Comparison of ENCODE assay signal across 10 cellular contexts in the genomic region with DNA sequence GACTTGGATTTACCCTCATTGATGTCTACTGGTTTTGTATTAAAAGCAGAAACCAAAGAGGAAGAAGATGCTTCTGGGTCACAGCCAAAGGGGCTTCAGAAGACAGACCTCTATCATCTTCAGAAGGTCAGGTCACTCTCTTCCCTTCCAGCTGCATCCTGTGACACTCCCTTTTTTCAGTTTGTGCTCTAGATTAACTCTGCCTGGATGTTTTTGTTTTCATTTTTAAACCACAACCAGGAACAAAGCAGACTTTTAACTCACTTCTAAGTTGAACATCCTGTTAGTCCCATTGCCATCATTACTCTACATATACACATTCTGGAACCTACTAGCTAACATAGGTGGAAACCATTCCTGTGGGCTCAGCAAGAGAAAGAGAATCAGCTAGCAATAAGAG. TPM values are rescaled to one million over a fixed set of nuclear protein-coding genes. Genes with fewer than 3 reads are reported as not detected.
DNase-seq lines count a peak whose midpoint lies in the region; ATAC-seq and TF ChIP-seq lines count a peak whose summit lies in the region.
"Had no signal": no experiment of that assay in that cellular context is flagged by ENCODE, and none has a peak within 500 bp of the region (broad histone marks: within the 10 kb centered on the region; RNA-seq: fewer than 3 reads in every experiment).

No MANE protein-coding gene starts in this region.

- no peak for TF ChIP-seq POLR2A in esophagus muscularis mucosa (IDR thresholded peaks at IDR 0.05; ENCODE audit: low read depth)

- TF ChIP-seq CTCF in esophagus muscularis mucosa (IDR thresholded peaks at IDR 0.05): no peak

- no peak for TF ChIP-seq EP300 in esophagus muscularis mucosa (IDR thresholded peaks at IDR 0.05)

- peak overlapping the region in 7 of 8 donors; percentile 7 to 63 (median 33) for H3K4me3 Mint-ChIP-seq in CD4-positive, alpha-beta memory T cell
- peak overlapping the region in 1 of 3 donors; percentile 50 for H3K4me3 Mint-ChIP-seq in T-cell

- H3K27me3 ChIP-seq in CD4-positive, alpha-beta memory T cell (ENCODE audit: insufficient read depth, low read length): no peaks in the 10 kb centered on the region
- H3K27me3 ChIP-seq in SJCRH30 (no peaks in the 10 kb centered on the region), esophagus muscularis mucosa (no peaks in the 10 kb centered on the region)
- H3K27me3 ChIP-seq: gastroesophageal sphincter had no signal

- CTCF ChIA-PET in CD4-positive, alpha-beta memory T cell (lab: Charles Lee; ENCODE audit: partially characterized antibody): interaction anchor here (0.7 to 1.5 kb wide), 3 partner anchors 13 to 797 kb away, joined by 3 to 4 read pairs (median 3); no protein-coding TSS in a partner anchor
- CTCF ChIA-PET in T-cell (lab: Charles Lee): interaction anchor here in 1 of 2 donors (0.6 kb wide), 1 partner anchor 56 kb away, joined by 5 read pairs; no protein-coding TSS in a partner anchor

- H3K36me3 Mint-ChIP-seq in CD4-positive, alpha-beta memory T cell: peaks cover 40 to 62% of the 10 kb centered on the region in 2 donors
- H3K36me3 Mint-ChIP-seq in T-cell: peaks cover 55% of the 10 kb centered on the region

- ATAC-seq in GM19324 (IDR thresholded peaks at IDR 0.05; ENCODE audit: low FRiP score, unreplicated experiment): peak; percentile 64
- peak; percentile 79 for ATAC-seq in HG03025 (IDR thresholded peaks at IDR 0.05; ENCODE audit: low FRiP score, unreplicated experiment)
- ATAC-seq in T-cell (replicated peaks in 1 of 4): peak; percentile 40 to 85 (median 50)
- ATAC-seq: gastroesophageal sphincter had no signal

- H3K36me3 ChIP-seq in CD4-positive, alpha-beta memory T cell (ENCODE audit: insufficient read depth, low read length): no peaks in the 10 kb centered on the region
- H3K36me3 ChIP-seq in SJCRH30 (peaks cover 28% of the 10 kb centered on the region), esophagus muscularis mucosa (peaks cover 0 to 9% (median 3%) of the 10 kb centered on the region in 4 donors)

- peaks cover 14 to 52% (median 35%) of the 10 kb centered on the region in 4 donors for H3K4me1 Mint-ChIP-seq in CD4-positive, alpha-beta memory T cell
- H3K4me1 Mint-ChIP-seq in T-cell: peaks cover 25 to 40% (median 40%) of the 10 kb centered on the region in 3 donors

- H3K4me3 ChIP-seq in CD4-positive, alpha-beta memory T cell (ENCODE audit: low read length in 2 of 2): no peak overlapping the region
- H3K4me3 ChIP-seq in SJCRH30 (no peak overlapping the region), esophagus muscularis mucosa (no peak overlapping the region)
- H3K4me3 ChIP-seq: gastroesophageal sphincter had no signal

- H3K4me1 ChIP-seq in CD4-positive, alpha-beta memory T cell (ENCODE audit: insufficient read depth, low read length): peaks cover 34% of the 10 kb centered on the region
- no peaks in the 10 kb centered on the region for H3K4me1 ChIP-seq in SJCRH30
- H3K4me1 ChIP-seq in esophagus muscularis mucosa: peaks cover 0 to 37% (median 29%) of the 10 kb centered on the region in 4 donors

- DNase-seq in CD4-positive, alpha-beta memory T cell: peak in 4 of 5 donors; percentile 7 to 40 (median 30)
- DNase-seq in T-cell (peak in 5 of 34 experiments; percentile 5 to 10 (median 5)), SJCRH30 (no peak), NCI-H146 treated with DMSO at 0.1 percent for 48 hours (lab: John Stamatoyannopoulos, UW; ENCODE audit: unreplicated experiment) (no peak), NCI-H748 (lab: John Stamatoyannopoulos, UW; ENCODE audit: unreplicated experiment) (no peak), esophagus muscularis mucosa (ENCODE audit: extremely low spot score) (no peak)
- DNase-seq: NCI-H2081 had no signal

- H3K9me3 Mint-ChIP-seq in CD4-positive, alpha-beta memory T cell: peaks cover 0 to 3% (median 0%) of the 10 kb centered on the region in 8 donors
- peaks cover 0 to 6% (median 0%) of the 10 kb centered on the region in 3 donors for H3K9me3 Mint-ChIP-seq in T-cell

- H3K27ac Mint-ChIP-seq in CD4-positive, alpha-beta memory T cell: peak overlapping the region in 6 of 7 donors; percentile 17 to 81 (median 56)
- peak overlapping the region; percentile 58 to 70 for H3K27ac Mint-ChIP-seq in T-cell

- intact Hi-C loops in CD4-positive, alpha-beta memory T cell (cut with micrococcal nuclease): loop anchor here (5.0 kb wide), 1 partner anchor 45 kb away; a partner anchor contains a TSS
- intact Hi-C loops in esophagus muscularis mucosa (cut with DNase I): no loop called here

- POLR2A ChIA-PET in CD4-positive, alpha-beta memory T cell (lab: Charles Lee; ENCODE audit: partially characterized antibody): interaction anchor here (1.0 to 1.8 kb wide), 5 partner anchors 12 to 85 kb away, joined by 3 to 6 read pairs (median 4); a partner anchor contains a TSS
- POLR2A ChIA-PET in T-cell (lab: Charles Lee): interaction anchor here in 1 of 2 donors (0.6 to 0.7 kb wide), 2 partner anchors 12 to 132 kb away, joined by 3 to 4 read pairs; no protein-coding TSS in a partner anchor

- H3K9me3 ChIP-seq in CD4-positive, alpha-beta memory T cell (ENCODE audit: control insufficient read depth in 1 of 2, low read length in 2 of 2): no peaks in the 10 kb centered on the region
- H3K9me3 ChIP-seq in SJCRH30 (replicated peaks) (no peaks in the 10 kb centered on the region), esophagus muscularis mucosa (no peaks in the 10 kb centered on the region)
- H3K9me3 ChIP-seq: gastroesophageal sphincter had no signal

- no peaks in the 10 kb centered on the region for H3K27me3 Mint-ChIP-seq in CD4-positive, alpha-beta memory T cell
- H3K27me3 Mint-ChIP-seq in T-cell: no peaks in the 10 kb centered on the region

- H3K27ac ChIP-seq in CD4-positive, alpha-beta memory T cell (ENCODE audit: low read depth, low read length): no peak overlapping the region
- H3K27ac ChIP-seq in SJCRH30 (no peak overlapping the region), esophagus muscularis mucosa (replicated peaks in 1 of 4) (no peak overlapping the region)
- H3K27ac ChIP-seq: gastroesophageal sphincter had no signal

RNA-seq across cellular contexts. Expression of a gene that starts 45.2 kb away (rescaled TPM):
- 10 to 100 TPM; 68.6 to 69.8 TPM for total RNA-seq in CD4-positive, alpha-beta memory T cell
- polyA plus RNA-seq in CD4-positive, alpha-beta memory T cell: 10 to 100 TPM; 49.3 to 51.7 TPM
- total RNA-seq in T-cell (10 to 100 TPM; 52.5 to 81.9 (median 66.0) TPM), esophagus muscularis mucosa (10 to 100 TPM; 17.4 to 24.0 (median 21.7) TPM)
- total RNA-seq in SJCRH30 (2014; rRNA removed; shearing (Covaris generic)): 54.9 and 64.5 TPM in 2 replicates

Comparison
In these comparisons a context has a peak if more than half of its experiments do, and no peak if none do; other contexts are left out.
1. DNase-seq: peak in CD4-positive, alpha-beta memory T cell (4 of 5); none in SJCRH30 (0 of 2), NCI-H146 treated with DMSO at 0.1 percent for 48 hours (single experiment), NCI-H748 (single experiment) and esophagus muscularis mucosa (single experiment).
2. Peak in every context shown above with its lines, with median percentiles within 50 percentile points of each other: ATAC-seq.